14 cellular contexts compared by ENCODE assay signal in the genomic region with DNA sequence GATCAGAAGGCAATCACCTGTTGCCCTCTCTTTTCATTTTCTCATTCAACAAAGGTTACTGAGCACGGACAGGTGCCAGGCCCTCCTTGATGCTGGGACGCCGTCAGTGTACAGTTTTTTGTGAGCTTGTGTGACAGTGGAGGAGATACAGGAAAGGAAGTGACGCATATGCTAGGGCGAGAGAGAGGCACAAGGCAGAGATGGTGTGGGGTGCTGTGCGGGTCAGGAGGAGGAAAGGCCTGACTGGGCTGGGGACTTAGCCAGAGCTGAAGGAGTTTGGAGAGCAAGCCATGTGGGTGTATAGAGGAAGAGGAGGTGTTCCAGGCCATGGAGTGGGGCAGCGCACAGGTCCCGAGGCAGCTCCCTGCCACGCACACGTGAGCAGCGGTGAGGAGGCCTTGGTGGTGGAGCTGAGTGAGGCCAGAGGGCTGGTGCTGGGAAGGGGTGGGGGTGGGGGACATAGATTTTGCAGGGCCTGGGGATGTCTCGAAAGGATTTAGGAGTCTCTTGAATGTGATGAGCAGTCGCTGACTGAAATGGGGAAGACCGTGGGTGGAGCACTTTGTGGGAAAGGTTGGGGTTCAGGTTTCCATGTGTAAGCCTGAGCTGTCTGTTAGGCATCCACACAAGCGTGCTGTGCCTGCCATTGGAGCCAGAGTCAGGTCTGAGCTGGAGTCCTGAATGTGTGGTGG. TPM values are rescaled to one million over a fixed set of nuclear protein-coding genes. Genes with fewer than 3 reads are reported as not detected.
DNase-seq lines count a peak whose midpoint lies in the region; ATAC-seq, FAIRE-seq and TF ChIP-seq lines count a peak whose summit lies in the region.
"Had no signal": no experiment of that assay in that cellular context is flagged by ENCODE, and none has a peak within 500 bp of the region (broad histone marks: within the 10 kb centered on the region; RNA-seq: fewer than 3 reads in every experiment).

No MANE protein-coding gene starts in this region.

- peak overlapping the region; percentile 53 for H3K4me3 Mint-ChIP-seq in activated CD4-positive, alpha-beta T cell treated with anti-CD3 and anti-CD28 coated beads, Interleukin-2, amount 10 ng/mL, durations not matched to agents 7 days and 5 days
- H3K4me3 Mint-ChIP-seq in astrocyte (ENCODE audit: unreplicated experiment): no peak overlapping the region

- H3K36me3 Mint-ChIP-seq in activated CD4-positive, alpha-beta T cell treated with anti-CD3 and anti-CD28 coated beads, Interleukin-2, amount 10 ng/mL, durations not matched to agents 7 days and 5 days (ENCODE audit: low read depth): peaks cover 45% of the 10 kb centered on the region
- H3K36me3 Mint-ChIP-seq in astrocyte (ENCODE audit: low read depth, unreplicated experiment): peaks cover 20% of the 10 kb centered on the region

- H3K27me3 ChIP-seq in astrocyte (ENCODE audit: insufficient read depth, low read length): no peaks in the 10 kb centered on the region
- no peaks in the 10 kb centered on the region for H3K27me3 ChIP-seq in ascending aorta
- H3K27me3 ChIP-seq: MG63, neutrophil had no signal

- H3K4me1 ChIP-seq in HEK293 (ENCODE audit: control insufficient read depth, insufficient read depth, low read length): no peaks in the 10 kb centered on the region
- peaks cover 6% of the 10 kb centered on the region for H3K4me1 ChIP-seq in astrocyte (ENCODE audit: insufficient read depth, low read length)
- no peaks in the 10 kb centered on the region for H3K4me1 ChIP-seq in ascending aorta

- no peak overlapping the region for H3K9ac ChIP-seq in astrocyte (ENCODE audit: low read length)

- FAIRE-seq in astrocyte (lab: Jason Lieb, UNC): no peak
- FAIRE-seq: RCC 7860 had no signal

- no peak overlapping the region for H3K4me3 ChIP-seq in HEK293 (ENCODE audit: low read depth, low read length)
- no peak overlapping the region for H3K4me3 ChIP-seq in astrocyte (ENCODE audit: insufficient read depth, low read depth, low read length)
- no peak overlapping the region for H3K4me3 ChIP-seq in ascending aorta
- H3K4me3 ChIP-seq: MG63 had no signal

- CTCF ChIA-PET in HEK293 (lab: Yijun Ruan, JAX): interaction anchor here (0.6 to 1.0 kb wide), 2 partner anchors 37 to 121 kb away, joined by 4 read pairs; no protein-coding TSS in a partner anchor
- CTCF ChIA-PET in activated CD4-positive, alpha-beta T cell treated with anti-CD3 and anti-CD28 coated beads, Interleukin-2, amount 10 ng/mL, durations not matched to agents 7 days and 5 days (lab: Charles Lee): interaction anchor here (0.5 to 3.1 kb wide), 7 partner anchors 9 to 26 kb away, joined by 3 to 10 read pairs (median 4); no protein-coding TSS in a partner anchor

- H3K9me3 ChIP-seq in HEK293 (ENCODE audit: control insufficient read depth, insufficient read depth, low read depth, low read length): no peaks in the 10 kb centered on the region
- no peaks in the 10 kb centered on the region for H3K9me3 ChIP-seq in astrocyte (ENCODE audit: insufficient read depth, low read depth, low read length)
- no peaks in the 10 kb centered on the region for H3K9me3 ChIP-seq in ascending aorta
- H3K9me3 ChIP-seq: MG63, neutrophil had no signal

- H3K79me2 ChIP-seq in astrocyte (ENCODE audit: insufficient read depth, low read length): peaks cover 50% of the 10 kb centered on the region

- no peak for ATAC-seq in HG03342 (IDR thresholded peaks at IDR 0.05; ENCODE audit: unreplicated experiment)
- ATAC-seq: left cardiac atrium had no signal

- no peaks in the 10 kb centered on the region for H3K9me3 Mint-ChIP-seq in activated CD4-positive, alpha-beta T cell treated with anti-CD3 and anti-CD28 coated beads, Interleukin-2, amount 10 ng/mL, durations not matched to agents 7 days and 5 days
- H3K9me3 Mint-ChIP-seq in astrocyte (ENCODE audit: unreplicated experiment): no peaks in the 10 kb centered on the region

- peak; percentile 21 for DNase-seq in activated CD4-positive, alpha-beta T cell treated with anti-CD3 and anti-CD28 coated beads, Interleukin-2, amount 10 ng/mL, durations not matched to agents 7 days and 5 days
- peak; percentile 4 for DNase-seq in astrocyte (ENCODE audit: low read depth)
- DNase-seq in stimulated activated CD4-positive, alpha-beta T cell treated with anti-CD3 and anti-CD28 coated beads, Interleukin-1b, Interleukin-23, amount 100 ng/mL, for 48 hours: peak; percentile 70
- no peak for DNase-seq in germinal center (ENCODE audit: low spot score)
- no peak for DNase-seq in NCI-H2196 (lab: John Stamatoyannopoulos, UW; ENCODE audit: unreplicated experiment)
- DNase-seq in ascending aorta (ENCODE audit: low spot score in 2 of 2): no peak
- DNase-seq: left cardiac atrium, MG63 had no signal

- peaks cover 23 to 64% of the 10 kb centered on the region in 2 experiments for H3K36me3 ChIP-seq in HEK293 (ENCODE audit: control insufficient read depth in 2 of 2, insufficient read depth in 1 of 2, low read length in 2 of 2)
- H3K36me3 ChIP-seq in astrocyte (ENCODE audit: insufficient read depth, low read length): peaks cover 25% of the 10 kb centered on the region
- H3K36me3 ChIP-seq in ascending aorta: peaks cover 23 to 35% of the 10 kb centered on the region in 2 donors

- TF ChIP-seq CTCF in HEK293 (tag by site-specific recombination; IDR thresholded peaks at IDR 0.05) (no peak), astrocyte (IDR thresholded peaks at IDR 0.05; ENCODE audit: insufficient read depth, low read depth, low read length) (no peak), ascending aorta (IDR thresholded peaks at IDR 0.05) (no peak)

- peak overlapping the region; percentile 90 for H3K27ac Mint-ChIP-seq in activated CD4-positive, alpha-beta T cell treated with anti-CD3 and anti-CD28 coated beads, Interleukin-2, amount 10 ng/mL, durations not matched to agents 7 days and 5 days
- H3K27ac Mint-ChIP-seq in astrocyte (ENCODE audit: unreplicated experiment): peak overlapping the region; percentile 34

- no peak overlapping the region for H3K4me2 ChIP-seq in astrocyte (ENCODE audit: low read length)

- POLR2A ChIA-PET in HEK293 (lab: Yijun Ruan, JAX): interaction anchor here (0.6 kb wide), 1 partner anchor 239 kb away, joined by 4 read pairs; no protein-coding TSS in a partner anchor
- POLR2A ChIA-PET in activated CD4-positive, alpha-beta T cell treated with anti-CD3 and anti-CD28 coated beads, Interleukin-2, amount 10 ng/mL, durations not matched to agents 7 days and 5 days (lab: Charles Lee): interaction anchor here (0.5 kb wide), 1 partner anchor 18 kb away, joined by 4 read pairs; no protein-coding TSS in a partner anchor

- H3K27me3 Mint-ChIP-seq in activated CD4-positive, alpha-beta T cell treated with anti-CD3 and anti-CD28 coated beads, Interleukin-2, amount 10 ng/mL, durations not matched to agents 7 days and 5 days: no peaks in the 10 kb centered on the region
- H3K27me3 Mint-ChIP-seq in astrocyte (ENCODE audit: low read depth, unreplicated experiment): no peaks in the 10 kb centered on the region

- no peak overlapping the region for H2AFZ ChIP-seq in astrocyte (ENCODE audit: low read depth, low read length)

- peaks cover 16% of the 10 kb centered on the region for H3K4me1 Mint-ChIP-seq in activated CD4-positive, alpha-beta T cell treated with anti-CD3 and anti-CD28 coated beads, Interleukin-2, amount 10 ng/mL, durations not matched to agents 7 days and 5 days
- peaks cover 26% of the 10 kb centered on the region for H3K4me1 Mint-ChIP-seq in astrocyte (ENCODE audit: low read depth, unreplicated experiment)

- peaks cover 35% of the 10 kb centered on the region for H4K20me1 ChIP-seq in astrocyte (ENCODE audit: insufficient read depth, low read length)

- intact Hi-C loops in ascending aorta (cut with DNase I): no loop called here

- H3K27ac ChIP-seq in HEK293 (ENCODE audit: extremely low read depth, low read depth, low read length) (no peak overlapping the region), astrocyte (ENCODE audit: low read depth, low read length) (no peak overlapping the region), ascending aorta (no peak overlapping the region)
- H3K27ac ChIP-seq: C4-2B, HL-60, neutrophil had no signal

TF ChIP-seq in HEK293, 187 proteins besides CTCF, POLR2A, EP300 and RAD21 (continues in another document):
- TF ChIP-seq KLF10 (tag by site-specific recombination; IDR thresholded peaks at IDR 0.05) (no peak), IKZF3 (tag by site-specific recombination; IDR thresholded peaks at IDR 0.05) (no peak), ZNF626 (tag by site-specific recombination; IDR thresholded peaks at IDR 0.05) (no peak), SP7 (tag by site-specific recombination; IDR thresholded peaks at IDR 0.05) (no peak), TCF7L2 (IDR thresholded peaks at IDR 0.05; ENCODE audit: borderline replicate concordance, low read depth, low read length) (no peak), ZNF670 (tag by site-specific recombination; IDR thresholded peaks at IDR 0.05; ENCODE audit: low read depth) (no peak), ZSCAN30 (tag by site-specific recombination; IDR thresholded peaks at IDR 0.05) (no peak), ZNF24 (tag by site-specific recombination; IDR thresholded peaks at IDR 0.05) (no peak)
- TF ChIP-seq, protein P1, sequence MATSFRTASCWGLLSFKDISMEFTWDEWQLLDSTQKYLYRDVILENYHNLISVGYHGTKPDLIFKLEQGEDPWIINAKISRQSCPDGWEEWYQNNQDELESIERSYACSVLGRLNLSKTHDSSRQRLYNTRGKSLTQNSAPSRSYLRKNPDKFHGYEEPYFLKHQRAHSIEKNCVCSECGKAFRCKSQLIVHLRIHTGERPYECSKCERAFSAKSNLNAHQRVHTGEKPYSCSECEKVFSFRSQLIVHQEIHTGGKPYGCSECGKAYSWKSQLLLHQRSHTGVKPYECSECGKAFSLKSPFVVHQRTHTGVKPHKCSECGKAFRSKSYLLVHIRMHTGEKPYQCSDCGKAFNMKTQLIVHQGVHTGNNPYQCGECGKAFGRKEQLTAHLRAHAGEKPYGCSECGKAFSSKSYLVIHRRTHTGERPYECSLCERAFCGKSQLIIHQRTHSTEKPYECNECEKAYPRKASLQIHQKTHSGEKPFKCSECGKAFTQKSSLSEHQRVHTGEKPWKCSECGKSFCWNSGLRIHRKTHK (tag by site-specific recombination; IDR thresholded peaks at IDR 0.05): no peak

RNA-seq across cellular contexts. Expression of a gene that starts 46.0 kb away (rescaled TPM):
- total RNA-seq in activated CD4-positive, alpha-beta T cell treated with anti-CD3 and anti-CD28 coated beads, Interleukin-2, amount 10 ng/mL, durations not matched to agents 7 days and 5 days: 10 to 100 TPM; 61.7 to 76.9 TPM
- total RNA-seq in astrocyte: 42.3 and 45.7 TPM in 2 replicates
- total RNA-seq in ascending aorta: 7.9 TPM

RNA-seq across cellular contexts. Expression of a gene that starts 49.1 kb away (rescaled TPM):
- 10 to 100 TPM; 24.2 to 29.0 TPM for total RNA-seq in activated CD4-positive, alpha-beta T cell treated with anti-CD3 and anti-CD28 coated beads, Interleukin-2, amount 10 ng/mL, durations not matched to agents 7 days and 5 days
- total RNA-seq in astrocyte (14.8 and 17.1 TPM in 2 replicates), ascending aorta (2.7 TPM)

Comparison
In these comparisons a context has a peak if more than half of its experiments do, and no peak if none do; other contexts are left out.
1. DNase-seq: peak in activated CD4-positive, alpha-beta T cell treated with anti-CD3 and anti-CD28 coated beads, Interleukin-2, amount 10 ng/mL, durations not matched to agents 7 days and 5 days (single experiment), astrocyte (single experiment) and stimulated activated CD4-positive, alpha-beta T cell treated with anti-CD3 and anti-CD28 coated beads, Interleukin-1b, Interleukin-23, amount 100 ng/mL, for 48 hours (single experiment); none in germinal center (single experiment), NCI-H2196 (single experiment) and ascending aorta (0 of 2).